Comparison of ENCODE assay signal across 6 cellular contexts in the genomic region with DNA sequence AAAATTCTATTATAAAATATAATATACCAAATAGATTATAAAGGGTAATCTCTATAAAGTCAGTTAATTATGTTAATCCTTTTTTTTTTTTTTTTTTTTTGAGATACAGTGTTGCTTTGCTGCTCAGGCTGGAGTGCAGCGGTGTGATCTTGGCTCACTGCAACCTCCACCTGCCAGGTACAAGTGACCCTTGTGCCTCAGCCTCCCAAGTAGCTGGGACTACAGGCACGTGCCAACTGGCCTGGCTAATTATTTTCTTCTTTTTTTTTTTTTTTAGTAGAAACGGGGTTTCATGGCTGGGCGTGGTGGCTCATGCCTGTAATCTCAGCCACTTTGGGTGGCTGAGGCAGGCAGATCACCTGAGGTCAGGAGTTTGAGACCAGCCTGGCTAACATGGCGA.
"Had no signal": no experiment of that assay in that cellular context is flagged by ENCODE, and none has a peak within 500 bp of the region (broad histone marks: within the 10 kb centered on the region; RNA-seq: fewer than 3 reads in every experiment).

No MANE protein-coding gene starts in this region.

- H3K4me3 ChIP-seq: GM23338 had no signal

- DNase-seq: H9, HCEC 1CT had no signal

- ATAC-seq: GM23338, HepG2 had no signal

- H3K4me2 ChIP-seq: GM23338 had no signal

- FAIRE-seq: H1, H54, HepG2 had no signal

- H2AFZ ChIP-seq: GM23338 had no signal
